ENCODE assay signal across 11 cellular contexts in the genomic region with DNA sequence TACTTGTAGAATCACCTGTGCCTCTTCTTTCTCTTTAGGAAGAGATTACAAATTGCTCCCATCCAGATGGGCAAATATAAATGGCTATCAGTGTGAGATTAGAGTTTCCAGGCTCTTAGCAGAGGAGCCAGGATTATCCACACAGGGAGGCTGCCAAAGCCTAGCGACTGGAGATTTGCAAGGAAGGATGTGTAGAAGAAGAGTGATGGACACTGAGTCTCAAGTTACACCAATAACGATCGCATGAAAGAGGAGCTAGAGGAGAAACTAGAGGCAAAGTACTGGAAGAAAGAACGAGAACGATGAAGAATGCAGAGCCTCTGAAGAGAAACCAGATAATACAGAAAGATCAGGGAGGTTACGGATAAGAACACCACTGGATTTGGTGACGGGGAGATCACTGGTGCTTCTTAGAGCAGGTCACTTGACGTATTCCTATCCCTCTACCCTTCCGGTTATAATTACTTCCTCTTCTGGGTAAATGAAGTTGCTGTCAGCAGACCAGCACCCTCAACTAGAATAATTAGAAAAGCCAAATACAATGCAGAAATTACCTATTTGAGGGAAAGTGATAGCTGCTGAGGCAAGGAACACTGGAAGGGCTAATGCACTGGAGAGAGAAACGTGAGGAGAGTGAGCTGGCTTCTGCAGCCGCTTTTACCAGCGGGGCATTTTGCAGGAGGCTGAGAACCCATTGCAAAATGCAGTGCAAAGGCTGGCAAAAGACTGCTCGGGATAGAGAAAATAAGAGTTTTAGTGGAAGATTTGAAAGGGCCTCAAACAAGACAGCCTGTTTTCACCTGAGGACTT.
DNase-seq lines count a peak whose midpoint lies in the region; ATAC-seq, FAIRE-seq and TF ChIP-seq lines count a peak whose summit lies in the region.
"Had no signal": no experiment of that assay in that cellular context is flagged by ENCODE, and none has a peak within 500 bp of the region (broad histone marks: within the 10 kb centered on the region; RNA-seq: fewer than 3 reads in every experiment).

No MANE protein-coding gene starts in this region.

- H3K27ac ChIP-seq in cardiac muscle cell (peak overlapping the region; percentile 81), right atrium auricular region (no peak overlapping the region)

- CTCF ChIA-PET in activated B cell treated with CpG ODN at 0.5 μM for 24 hours (lab: Charles Lee), result no interaction called here

- TF ChIP-seq POLR2A in H54 (IDR thresholded peaks at IDR 0.05; ENCODE audit: low read depth, low read length), result no peak

- H3K27ac Mint-ChIP-seq in activated B cell treated with CpG ODN at 0.5 μM for 24 hours, result no peak overlapping the region

- H3K4me3 ChIP-seq in cardiac muscle cell (no peak overlapping the region), right atrium auricular region (no peak overlapping the region), mucosa of descending colon (no peak overlapping the region)
- H3K4me3 ChIP-seq: GM12878, upper lobe of left lung had no signal

- H3K36me3 ChIP-seq in cardiac muscle cell, result no peaks in the 10 kb centered on the region
- no peaks in the 10 kb centered on the region for H3K36me3 ChIP-seq in right atrium auricular region
- no peaks in the 10 kb centered on the region for H3K36me3 ChIP-seq in mucosa of descending colon (ENCODE audit: low read depth)
- H3K36me3 ChIP-seq: upper lobe of left lung had no signal

- no peaks in the 10 kb centered on the region for H3K27me3 ChIP-seq in cardiac muscle cell
- no peaks in the 10 kb centered on the region for H3K27me3 ChIP-seq in right atrium auricular region
- H3K27me3 ChIP-seq: upper lobe of left lung had no signal

- H3K9me3 Mint-ChIP-seq in activated B cell treated with CpG ODN at 0.5 μM for 24 hours, result no peaks in the 10 kb centered on the region

- peaks cover 28% of the 10 kb centered on the region for H3K4me1 Mint-ChIP-seq in activated B cell treated with CpG ODN at 0.5 μM for 24 hours

- TF ChIP-seq CTCF in cardiac muscle cell (IDR thresholded peaks at IDR 0.05; ENCODE audit: low read depth, low read length) (no peak), right atrium auricular region (IDR thresholded peaks at IDR 0.05) (no peak), activated B cell treated with CpG ODN at 0.5 μM for 24 hours (IDR thresholded peaks at IDR 0.05) (no peak), mucosa of descending colon (IDR thresholded peaks at IDR 0.05) (no peak)

- no peak for DNase-seq in cardiac muscle cell (ENCODE audit: low read depth in 1 of 2, low spot score in 1 of 2)
- DNase-seq in right atrium auricular region (ENCODE audit: low spot score), result no peak
- no peak for DNase-seq in activated B cell treated with CpG ODN at 0.5 μM for 24 hours
- no peak for DNase-seq in mucosa of descending colon
- no peak for DNase-seq in activated naive CD4-positive, alpha-beta T cell treated with anti-CD3 and anti-CD28 coated beads, Interleukin-2, amount 50 U/mL, for 16 hours
- DNase-seq in H54 (ENCODE audit: insufficient read length, low spot score), result no peak
- no peak for DNase-seq in AML-193 (lab: John Stamatoyannopoulos, UW)
- DNase-seq: stimulated activated CD4-positive, alpha-beta T cell treated with anti-CD3 and anti-CD28 coated beads, Interleukin-12 subunit alpha, Interleukin-12 subunit beta, amount 100 ng/mL, for 4 hours; upper lobe of left lung had no signal

- H3K27me3 Mint-ChIP-seq in activated B cell treated with CpG ODN at 0.5 μM for 24 hours, result no peaks in the 10 kb centered on the region

- ATAC-seq in activated B cell treated with CpG ODN at 0.5 μM for 24 hours (ENCODE audit: low read depth), result peak; percentile 50
- peak; percentile 74 for ATAC-seq in mucosa of descending colon
- no peak for ATAC-seq in HG03039 (IDR thresholded peaks at IDR 0.05; ENCODE audit: unreplicated experiment)

- POLR2A ChIA-PET in activated B cell treated with CpG ODN at 0.5 μM for 24 hours (lab: Charles Lee), result interaction anchor here (0.6 to 1.4 kb wide), 2 partner anchors 50 to 93 kb away, joined by 3 to 4 read pairs; a partner anchor contains a TSS

- intact Hi-C loops in activated B cell treated with CpG ODN at 0.5 μM for 24 hours (cut with micrococcal nuclease), result no loop called here
- intact Hi-C loops in mucosa of descending colon (cut with DNase I, micrococcal nuclease), result no loop called here

- no peaks in the 10 kb centered on the region for H3K9me3 ChIP-seq in cardiac muscle cell (ENCODE audit: low read depth)
- no peaks in the 10 kb centered on the region for H3K9me3 ChIP-seq in right atrium auricular region
- H3K9me3 ChIP-seq in mucosa of descending colon, result no peaks in the 10 kb centered on the region
- H3K9me3 ChIP-seq: upper lobe of left lung had no signal

- FAIRE-seq in H54 (lab: Jason Lieb, UNC), result no peak
- FAIRE-seq: GM12878 had no signal

- H3K36me3 Mint-ChIP-seq in activated B cell treated with CpG ODN at 0.5 μM for 24 hours (ENCODE audit: low read depth), result no peaks in the 10 kb centered on the region

- peaks cover 39% of the 10 kb centered on the region for H3K4me1 ChIP-seq in cardiac muscle cell (ENCODE audit: low read depth)
- peaks cover 0 to 25% of the 10 kb centered on the region in 2 donors for H3K4me1 ChIP-seq in right atrium auricular region
- peaks cover 12% of the 10 kb centered on the region for H3K4me1 ChIP-seq in mucosa of descending colon (ENCODE audit: low read depth)

- peak overlapping the region; percentile 16 for H3K4me3 Mint-ChIP-seq in activated B cell treated with CpG ODN at 0.5 μM for 24 hours
